Comparison of ENCODE assay signal across 9 cellular contexts in genomic region chr5:137888489-137888874, GRCh38. TPM values are rescaled to one million over a fixed set of nuclear protein-coding genes. Genes with fewer than 3 reads are reported as not detected.
DNase-seq lines count a peak whose midpoint lies in the region; ATAC-seq and TF ChIP-seq lines count a peak whose summit lies in the region.
"Had no signal": no experiment of that assay in that cellular context is flagged by ENCODE, and none has a peak within 500 bp of the region (broad histone marks: within the 10 kb centered on the region; RNA-seq: fewer than 3 reads in every experiment).

No MANE protein-coding gene starts in this region.

- peaks cover 0 to 6% (median 0%) of the 10 kb centered on the region in 11 experiments; a peak in 1 of 22 replicates for H3K9me3 ChIP-seq in BLaER1 treated with 17β-estradiol and CSF1 and Interleukin-3, amounts not matched to agents 10 nM and 100 nM (replicated peaks in 1 of 11)
- H3K9me3 ChIP-seq in KOPT-K1 (ENCODE audit: insufficient read depth, low read length, poor library complexity, severe bottlenecking): no peaks in the 10 kb centered on the region
- H3K9me3 ChIP-seq: SJCRH30 had no signal

- H3K4me2 ChIP-seq in BLaER1 treated with 17β-estradiol and CSF1 and Interleukin-3, amounts not matched to agents 10 nM and 100 nM: peak overlapping the region; percentile 33 to 55 (median 47); a peak in 15 of 22 replicates

- peaks cover 0 to 6% (median 0%) of the 10 kb centered on the region in 10 experiments; a peak in 1 of 20 replicates for H3K4me1 ChIP-seq in BLaER1 treated with 17β-estradiol and CSF1 and Interleukin-3, amounts not matched to agents 10 nM and 100 nM
- H3K4me1 ChIP-seq: SJCRH30 had no signal

- no peak for TF ChIP-seq CTCF in coronary artery (IDR thresholded peaks at IDR 0.05)

- no peaks in the 10 kb centered on the region for H3K36me3 Mint-ChIP-seq in naive thymus-derived CD8-positive, alpha-beta T cell

- peak overlapping the region; percentile 81 to 95 (median 89) for H3K4me3 Mint-ChIP-seq in naive thymus-derived CD8-positive, alpha-beta T cell

- POLR2A ChIA-PET in naive thymus-derived CD8-positive, alpha-beta T cell (lab: Charles Lee): interaction anchor here (0.7 to 1.4 kb wide), 7 partner anchors 8 to 194 kb away, joined by 3 to 5 read pairs (median 3); partner anchors contain the start of gene MYOT

- H3K27me3 Mint-ChIP-seq in naive thymus-derived CD8-positive, alpha-beta T cell: peaks cover 0 to under 1% (median 0%) of the 10 kb centered on the region in 5 donors

- no peaks in the 10 kb centered on the region for H4K20me1 ChIP-seq in BLaER1 treated with 17β-estradiol and CSF1 and Interleukin-3, amounts not matched to agents 10 nM and 100 nM

- H3K9me3 Mint-ChIP-seq in naive thymus-derived CD8-positive, alpha-beta T cell: no peaks in the 10 kb centered on the region

- peak overlapping the region in 4 of 10 experiments; percentile 4 to 51 (median 29); a peak in 2 of 20 replicates for H3K4me3 ChIP-seq in BLaER1 treated with 17β-estradiol and CSF1 and Interleukin-3, amounts not matched to agents 10 nM and 100 nM
- H3K4me3 ChIP-seq in coronary artery: peak overlapping the region; percentile 74
- H3K4me3 ChIP-seq: SJCRH30 had no signal

- no peak for ATAC-seq in naive thymus-derived CD8-positive, alpha-beta T cell
- ATAC-seq in GM21423 (IDR thresholded peaks at IDR 0.05; ENCODE audit: unreplicated experiment): no peak

- DNase-seq in coronary artery (ENCODE audit: low spot score) (no peak), amniotic stem cell (lab: John Stamatoyannopoulos, UW) (no peak), RPMI8226 (no peak), AG08396 (ENCODE audit: low spot score) (no peak)
- no peak for DNase-seq in naive thymus-derived CD8-positive, alpha-beta T cell
- DNase-seq: SJCRH30 had no signal

- H3K27ac ChIP-seq in BLaER1 treated with 17β-estradiol and CSF1 and Interleukin-3, amounts not matched to agents 10 nM and 100 nM: no peak overlapping the region
- H3K27ac ChIP-seq in KOPT-K1 (ENCODE audit: low read depth, low read length, poor library complexity, severe bottlenecking): peak overlapping the region; percentile 86
- peak overlapping the region; percentile 84 to 92 for H3K27ac ChIP-seq in coronary artery
- H3K27ac ChIP-seq: SJCRH30 had no signal

- peaks cover 13 to 23% (median 21%) of the 10 kb centered on the region in 11 experiments for H3K27me3 ChIP-seq in BLaER1 treated with 17β-estradiol and CSF1 and Interleukin-3, amounts not matched to agents 10 nM and 100 nM
- H3K27me3 ChIP-seq: SJCRH30 had no signal

- peaks cover 5 to 34% (median 28%) of the 10 kb centered on the region in 4 donors for H3K4me1 Mint-ChIP-seq in naive thymus-derived CD8-positive, alpha-beta T cell

- H3K36me3 ChIP-seq in BLaER1 treated with 17β-estradiol and CSF1 and Interleukin-3, amounts not matched to agents 10 nM and 100 nM: no peaks in the 10 kb centered on the region
- no peaks in the 10 kb centered on the region for H3K36me3 ChIP-seq in KOPT-K1 (ENCODE audit: insufficient read depth, low read length)

- peak overlapping the region in 6 of 11 experiments; percentile 2 to 47 (median 44); a peak in 7 of 22 replicates for H3K9ac ChIP-seq in BLaER1 treated with 17β-estradiol and CSF1 and Interleukin-3, amounts not matched to agents 10 nM and 100 nM

- peak overlapping the region; percentile 89 to 98 (median 94) for H3K27ac Mint-ChIP-seq in naive thymus-derived CD8-positive, alpha-beta T cell

RNA-seq across cellular contexts. Expression of gene PKD2L2, which starts 0.8 kb away (rescaled TPM):
- not detected for total RNA-seq in naive thymus-derived CD8-positive, alpha-beta T cell
- under 1 TPM; 0.32 to 0.34 (median 0.34) TPM for polyA plus RNA-seq in naive thymus-derived CD8-positive, alpha-beta T cell
- total RNA-seq: SJCRH30 had no signal

RNA-seq across cellular contexts. Expression of gene MYOT, which starts 20.8 kb away (rescaled TPM):
- total RNA-seq in naive thymus-derived CD8-positive, alpha-beta T cell: not detected
- under 1 TPM in 1 of 3 donors, not detected in 2; 0.17 TPM for polyA plus RNA-seq in naive thymus-derived CD8-positive, alpha-beta T cell
- total RNA-seq: SJCRH30 had no signal

Comparison
In these comparisons a context has a peak if more than half of its experiments do, and no peak if none do; other contexts are left out.
1. H3K27ac ChIP-seq: peak in KOPT-K1 (single experiment) and coronary artery (2 of 2); none in BLaER1 treated with 17β-estradiol and CSF1 and Interleukin-3, amounts not matched to agents 10 nM and 100 nM (0 of 11).